ENCODE assay signal across 24 cellular contexts in genomic region chr1:183879966-183880365, GRCh38.
DNase-seq lines count a peak whose midpoint lies in the region; ATAC-seq and TF ChIP-seq lines count a peak whose summit lies in the region.
"Had no signal": no experiment of that assay in that cellular context is flagged by ENCODE, and none has a peak within 500 bp of the region (broad histone marks: within the 10 kb centered on the region; RNA-seq: fewer than 3 reads in every experiment).

No MANE protein-coding gene starts in this region.

- H3K9me3 Mint-ChIP-seq in endothelial cell (ENCODE audit: unreplicated experiment) (no peaks in the 10 kb centered on the region), nephron (no peaks in the 10 kb centered on the region), glutamatergic neuron (ENCODE audit: unreplicated experiment) (no peaks in the 10 kb centered on the region)
- H3K9me3 Mint-ChIP-seq: activated CD4-positive, alpha-beta memory T cell treated with anti-CD3 and anti-CD28 coated beads, Interleukin-2, amount 10 ng/mL, durations not matched to agents 7 days and 5 days; activated naive CD4-positive, alpha-beta T cell treated with anti-CD3 and anti-CD28 coated beads, Interleukin-2, amount 50 U/mL, for 24 hours; activated T-helper 2 cell treated with anti-CD3 and anti-CD28 coated beads, Interferon-gamma antibody, Interleukin-2, Interleukin-4, amounts not matched to agents 10 μg/mL and 5 μg/mL and 100 μg/mL, durations not matched to agents 14 hours and 24 hours and 36 hours; natural killer cell treated with Interleukin-12 subunit alpha and Interleukin-12 subunit beta and Interleukin-15 and Interleukin-18, amount 100 ng/mL, for 72 hours had no signal

- H3K27me3 ChIP-seq in uterus, result no peaks in the 10 kb centered on the region
- H3K27me3 ChIP-seq: cardiac muscle cell, ovary, upper lobe of right lung had no signal

- H3K27ac ChIP-seq in SK-N-MC, result peak overlapping the region; percentile 93
- peak overlapping the region; percentile 36 to 58 for H3K27ac ChIP-seq in uterus
- H3K27ac ChIP-seq: cardiac muscle cell, ovary, RWPE1 had no signal

- intact Hi-C loops in uterus (cut with DNase I; ENCODE audit: low total_unique reads), result no loop called here

- H3K36me3 Mint-ChIP-seq in endothelial cell (ENCODE audit: low read depth, unreplicated experiment) (peaks cover 50% of the 10 kb centered on the region), nephron (ENCODE audit: low read depth) (peaks cover 46% of the 10 kb centered on the region), glutamatergic neuron (ENCODE audit: unreplicated experiment) (no peaks in the 10 kb centered on the region)
- H3K36me3 Mint-ChIP-seq: natural killer cell treated with Interleukin-12 subunit alpha and Interleukin-12 subunit beta and Interleukin-15 and Interleukin-18, amount 100 ng/mL, for 72 hours had no signal

- DNase-seq in SK-N-MC (ENCODE audit: low read depth, low spot score) (no peak), endothelial cell (ENCODE audit: low spot score) (no peak), uterus (no peak), NCI-H2171 (lab: John Stamatoyannopoulos, UW) (no peak), glutamatergic neuron (no peak)
- DNase-seq: activated CD4-positive, alpha-beta memory T cell treated with anti-CD3 and anti-CD28 coated beads, Interleukin-2, amount 10 ng/mL, durations not matched to agents 7 days and 5 days; activated CD4-positive, alpha-beta T cell treated with anti-CD3 and anti-CD28 coated beads for 1 hour; activated CD8-positive, alpha-beta memory T cell treated with anti-CD3 and anti-CD28 coated beads, Interleukin-2, amount 50 U/mL, for 48 hours; NCI-H1105 treated with DMSO at 0.1 percent for 48 hours; NCI-H2029; NCI-H2227 treated with DMSO at 0.1 percent for 48 hours; ovary; retina; small intestine; T-helper 17 cell; upper lobe of right lung had no signal

- peaks cover 9% of the 10 kb centered on the region for H3K27me3 Mint-ChIP-seq in endothelial cell (ENCODE audit: unreplicated experiment)
- no peaks in the 10 kb centered on the region for H3K27me3 Mint-ChIP-seq in nephron (ENCODE audit: low read depth)
- H3K27me3 Mint-ChIP-seq in glutamatergic neuron (ENCODE audit: unreplicated experiment), result peaks cover 2% of the 10 kb centered on the region
- H3K27me3 Mint-ChIP-seq: activated CD4-positive, alpha-beta memory T cell treated with anti-CD3 and anti-CD28 coated beads, Interleukin-2, amount 10 ng/mL, durations not matched to agents 7 days and 5 days; activated naive CD4-positive, alpha-beta T cell treated with anti-CD3 and anti-CD28 coated beads, Interleukin-2, amount 50 U/mL, for 24 hours had no signal

- H3K4me1 Mint-ChIP-seq in endothelial cell (ENCODE audit: unreplicated experiment), result peaks cover 66% of the 10 kb centered on the region
- H3K4me1 Mint-ChIP-seq in nephron, result peaks cover 83% of the 10 kb centered on the region
- H3K4me1 Mint-ChIP-seq in glutamatergic neuron (ENCODE audit: low read depth, unreplicated experiment), result peaks cover 3% of the 10 kb centered on the region
- H3K4me1 Mint-ChIP-seq: activated CD4-positive, alpha-beta memory T cell treated with anti-CD3 and anti-CD28 coated beads, Interleukin-2, amount 10 ng/mL, durations not matched to agents 7 days and 5 days; activated naive CD4-positive, alpha-beta T cell treated with anti-CD3 and anti-CD28 coated beads, Interleukin-2, amount 50 U/mL, for 24 hours had no signal

- H3K9me3 ChIP-seq in SK-N-MC (ENCODE audit: low read depth, low read length) (no peaks in the 10 kb centered on the region), uterus (no peaks in the 10 kb centered on the region)
- H3K9me3 ChIP-seq: ovary, upper lobe of right lung had no signal

- peaks cover 0 to 6% of the 10 kb centered on the region in 2 donors for H3K4me1 ChIP-seq in uterus

- H3K36me3 ChIP-seq in SK-N-MC (ENCODE audit: insufficient read depth, low read length) (peaks cover 29% of the 10 kb centered on the region), uterus (no peaks in the 10 kb centered on the region)
- H3K36me3 ChIP-seq: ovary had no signal

- no peak for ATAC-seq in HG02870 (IDR thresholded peaks at IDR 0.05; ENCODE audit: unreplicated experiment)
- ATAC-seq: K562; natural killer cell treated with Interleukin-12 subunit alpha and Interleukin-12 subunit beta and Interleukin-15 and Interleukin-18, amount 100 ng/mL, for 72 hours; T-helper 17 cell; upper lobe of right lung had no signal

- no peak for TF ChIP-seq POLR2A in uterus (IDR thresholded peaks at IDR 0.05)

- H3K4me3 Mint-ChIP-seq in endothelial cell (ENCODE audit: unreplicated experiment) (no peak overlapping the region), nephron (no peak overlapping the region), glutamatergic neuron (ENCODE audit: unreplicated experiment) (no peak overlapping the region)
- H3K4me3 Mint-ChIP-seq: activated CD4-positive, alpha-beta memory T cell treated with anti-CD3 and anti-CD28 coated beads, Interleukin-2, amount 10 ng/mL, durations not matched to agents 7 days and 5 days; activated naive CD4-positive, alpha-beta T cell treated with anti-CD3 and anti-CD28 coated beads, Interleukin-2, amount 50 U/mL, for 24 hours; natural killer cell treated with Interleukin-12 subunit alpha and Interleukin-12 subunit beta and Interleukin-15 and Interleukin-18, amount 100 ng/mL, for 72 hours; T-helper 17 cell had no signal

- peak overlapping the region; percentile 65 for H3K27ac Mint-ChIP-seq in endothelial cell (ENCODE audit: unreplicated experiment)
- peak overlapping the region; percentile 60 to 94 (median 85) for H3K27ac Mint-ChIP-seq in nephron
- no peak overlapping the region for H3K27ac Mint-ChIP-seq in glutamatergic neuron (ENCODE audit: unreplicated experiment)
- H3K27ac Mint-ChIP-seq: activated CD4-positive, alpha-beta memory T cell treated with anti-CD3 and anti-CD28 coated beads, Interleukin-2, amount 10 ng/mL, durations not matched to agents 7 days and 5 days; activated naive CD4-positive, alpha-beta T cell treated with anti-CD3 and anti-CD28 coated beads, Interleukin-2, amount 50 U/mL, for 24 hours; activated T-helper 2 cell treated with anti-CD3 and anti-CD28 coated beads, Interferon-gamma antibody, Interleukin-2, Interleukin-4, amounts not matched to agents 10 μg/mL and 5 μg/mL and 100 μg/mL, durations not matched to agents 14 hours and 24 hours and 36 hours; natural killer cell treated with Interleukin-12 subunit alpha and Interleukin-12 subunit beta and Interleukin-15 and Interleukin-18, amount 100 ng/mL, for 72 hours had no signal

- no peak for TF ChIP-seq CTCF in endothelial cell (IDR thresholded peaks at IDR 0.05; ENCODE audit: unreplicated experiment)
- no peak for TF ChIP-seq CTCF in nephron (IDR thresholded peaks at IDR 0.05; ENCODE audit: unreplicated experiment in 3 of 3)
- no peak for TF ChIP-seq CTCF in uterus (IDR thresholded peaks at IDR 0.05)
- TF ChIP-seq CTCF in glutamatergic neuron (IDR thresholded peaks at IDR 0.05; ENCODE audit: partially characterized antibody, unreplicated experiment), result no peak

- no peak overlapping the region for H3K4me3 ChIP-seq in SK-N-MC
- H3K4me3 ChIP-seq in uterus, result no peak overlapping the region
- H3K4me3 ChIP-seq: cardiac muscle cell, K562, ovary, upper lobe of right lung had no signal

- no peak overlapping the region for H3K9ac ChIP-seq in SK-N-MC (ENCODE audit: insufficient read length)
